Comparison of ENCODE assay signal across 1 cellular context in genomic region chr16:6206080-6206479, GRCh38.
TF ChIP-seq lines count a peak whose summit lies in the region.

No MANE protein-coding gene starts in this region.

TF ChIP-seq in GM23338, 12 proteins besides CTCF, POLR2A, EP300 and RAD21 (continued from another document):
- TF ChIP-seq ZNF462 (CRISPR knock-in tag; IDR thresholded peaks at IDR 0.05) (no peak), JUNB (IDR thresholded peaks at IDR 0.05; ENCODE audit: unreplicated experiment) (no peak), CREB1 (CRISPR knock-in tag; IDR thresholded peaks at IDR 0.05; ENCODE audit: low read depth) (no peak), EZH2phosphoT487 (IDR thresholded peaks at IDR 0.05; ENCODE audit: unreplicated experiment) (no peak), STAT1 (IDR thresholded peaks at IDR 0.05; ENCODE audit: unreplicated experiment) (no peak), POLR2AphosphoS5 (IDR thresholded peaks at IDR 0.05; ENCODE audit: low read depth) (no peak)
- TF ChIP-seq, protein P1, sequence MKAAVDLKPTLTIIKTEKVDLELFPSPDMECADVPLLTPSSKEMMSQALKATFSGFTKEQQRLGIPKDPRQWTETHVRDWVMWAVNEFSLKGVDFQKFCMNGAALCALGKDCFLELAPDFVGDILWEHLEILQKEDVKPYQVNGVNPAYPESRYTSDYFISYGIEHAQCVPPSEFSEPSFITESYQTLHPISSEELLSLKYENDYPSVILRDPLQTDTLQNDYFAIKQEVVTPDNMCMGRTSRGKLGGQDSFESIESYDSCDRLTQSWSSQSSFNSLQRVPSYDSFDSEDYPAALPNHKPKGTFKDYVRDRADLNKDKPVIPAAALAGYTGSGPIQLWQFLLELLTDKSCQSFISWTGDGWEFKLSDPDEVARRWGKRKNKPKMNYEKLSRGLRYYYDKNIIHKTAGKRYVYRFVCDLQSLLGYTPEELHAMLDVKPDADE (IDR thresholded peaks at IDR 0.05) = no peak
